ENCODE assay signal across 13 cellular contexts in genomic region chr6:15073344-15073789, GRCh38.
A peak's percentile ranks its signal among the peaks of the same experiment; 100 is the strongest.
DNase-seq lines count a peak whose midpoint lies in the region; ATAC-seq and TF ChIP-seq lines count a peak whose summit lies in the region.
"Had no signal": no experiment of that assay in that cellular context is flagged by ENCODE, and none has a peak within 500 bp of the region (broad histone marks: within the 10 kb centered on the region; RNA-seq: fewer than 3 reads in every experiment).

No MANE protein-coding gene starts in this region.

- no peaks in the 10 kb centered on the region for H3K9me3 ChIP-seq in MG63

- H3K36me3 Mint-ChIP-seq in natural killer cell, result no peaks in the 10 kb centered on the region

- no peak for TF ChIP-seq CTCF in brain microvascular endothelial cell (IDR thresholded peaks at IDR 0.05; ENCODE audit: low read depth, low read length, missing control alignments)
- TF ChIP-seq CTCF in natural killer cell (IDR thresholded peaks at IDR 0.05), result no peak

- H3K36me3 ChIP-seq in MG63, result no peaks in the 10 kb centered on the region
- H3K36me3 ChIP-seq in brain microvascular endothelial cell (replicated peaks), result no peaks in the 10 kb centered on the region

- H3K4me1 Mint-ChIP-seq in natural killer cell, result no peaks in the 10 kb centered on the region

- intact Hi-C loops in natural killer cell (cut with micrococcal nuclease), result no loop called here

- in situ Hi-C loops in brain microvascular endothelial cell (cut with HindIII; ENCODE audit: low pct_ligation_motif_present, low sequenced_read_pairs), result no loop called here

- peak; percentile 46 for ATAC-seq in GM18858 (IDR thresholded peaks at IDR 0.05; ENCODE audit: unreplicated experiment)
- no peak for ATAC-seq in GM21360 (IDR thresholded peaks at IDR 0.05; ENCODE audit: unreplicated experiment)
- no peak for ATAC-seq in natural killer cell

- H3K4me3 Mint-ChIP-seq in natural killer cell, result no peak overlapping the region
- H3K4me3 Mint-ChIP-seq: activated T-cell treated with anti-CD3 and anti-CD28 coated beads, Interleukin-2, amount 50 U/mL, for 24 hours had no signal

- DNase-seq in MG63 (peak; percentile 50), brain microvascular endothelial cell (peak; percentile 4), putamen (ENCODE audit: low spot score) (peak; percentile 55), AG20443 (ENCODE audit: low spot score) (no peak), NCI-H1092 (lab: John Stamatoyannopoulos, UW) (no peak), natural killer cell (no peak)
- DNase-seq: activated T-cell treated with anti-CD3 and anti-CD28 coated beads, Interleukin-2, amount 50 U/mL, for 24 hours; kidney; NCI-H1694; stimulated activated CD4-positive, alpha-beta T cell treated with anti-CD3 and anti-CD28 coated beads, Interleukin-12 subunit alpha, Interleukin-12 subunit beta, amount 100 ng/mL, for 4 hours; T-helper 9 cell had no signal

- H3K27me3 ChIP-seq in MG63 (no peaks in the 10 kb centered on the region), brain microvascular endothelial cell (replicated peaks) (no peaks in the 10 kb centered on the region)

- H3K4me3 ChIP-seq in MG63 (no peak overlapping the region), brain microvascular endothelial cell (ENCODE audit: low read depth, low read length) (no peak overlapping the region)

- H3K27me3 Mint-ChIP-seq in natural killer cell (ENCODE audit: low read depth in 2 of 2), result no peaks in the 10 kb centered on the region
- H3K27me3 Mint-ChIP-seq: activated T-cell treated with anti-CD3 and anti-CD28 coated beads, Interleukin-2, amount 50 U/mL, for 24 hours had no signal

- H3K9me3 Mint-ChIP-seq in natural killer cell, result no peaks in the 10 kb centered on the region
- H3K9me3 Mint-ChIP-seq: activated T-cell treated with anti-CD3 and anti-CD28 coated beads, Interleukin-2, amount 50 U/mL, for 24 hours had no signal

- H3K27ac Mint-ChIP-seq in natural killer cell, result no peak overlapping the region
- H3K27ac Mint-ChIP-seq: activated T-cell treated with anti-CD3 and anti-CD28 coated beads, Interleukin-2, amount 50 U/mL, for 24 hours had no signal

- no peak overlapping the region for H3K27ac ChIP-seq in brain microvascular endothelial cell

Comparison
In these comparisons a context has a peak if more than half of its experiments do, and no peak if none do; other contexts are left out.
1. DNase-seq: peak in MG63 (single experiment), brain microvascular endothelial cell (single experiment) and putamen (single experiment); none in AG20443 (single experiment), NCI-H1092 (single experiment) and natural killer cell (single experiment).